Comparison of ENCODE assay signal across 13 cellular contexts in the genomic region with DNA sequence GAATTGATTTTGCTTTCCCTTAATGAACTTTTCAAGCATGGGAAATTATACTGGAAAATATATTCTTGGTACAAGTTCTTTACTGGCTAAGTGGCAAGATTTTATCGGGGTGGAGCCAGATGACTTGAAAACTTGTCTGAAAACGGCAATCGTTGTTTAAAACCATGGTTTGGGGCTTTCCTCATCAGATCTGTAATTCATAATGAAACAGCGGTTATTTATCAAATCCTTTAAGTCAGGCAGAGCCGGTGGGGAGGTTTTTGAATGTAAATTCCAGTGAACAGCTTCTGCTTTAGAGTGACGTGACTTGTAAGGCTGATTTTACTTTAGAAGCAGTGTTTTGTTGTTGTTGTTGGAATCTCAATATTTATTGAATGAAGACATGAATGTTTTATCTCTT. TPM values are rescaled to one million over a fixed set of nuclear protein-coding genes. Genes with fewer than 3 reads are reported as not detected.
DNase-seq lines count a peak whose midpoint lies in the region; FAIRE-seq and TF ChIP-seq lines count a peak whose summit lies in the region.
"Had no signal": no experiment of that assay in that cellular context is flagged by ENCODE, and none has a peak within 500 bp of the region (broad histone marks: within the 10 kb centered on the region; RNA-seq: fewer than 3 reads in every experiment).

No MANE protein-coding gene starts in this region.

- H3K27me3 ChIP-seq in WERI-Rb-1 (ENCODE audit: insufficient read depth, low read depth, severe bottlenecking), result no peaks in the 10 kb centered on the region
- H3K27me3 ChIP-seq: foreskin keratinocyte had no signal

- TF ChIP-seq CTCF in GM12865 (IDR thresholded peaks at IDR 0.05; ENCODE audit: insufficient read depth, low read depth, low read length, missing control alignments) (no peak), WERI-Rb-1 (IDR thresholded peaks at IDR 0.05; ENCODE audit: low read depth, low read length) (no peak)

- H3K9me3 ChIP-seq in WERI-Rb-1 (ENCODE audit: severe bottlenecking), result peaks cover 3% of the 10 kb centered on the region
- H3K9me3 ChIP-seq: psoas muscle had no signal

- TF ChIP-seq POLR2A in GM12891 (IDR thresholded peaks at IDR 0.05; ENCODE audit: low read depth, low read length), result no peak

- no peak for FAIRE-seq in GM12891 (lab: Jason Lieb, UNC)
- FAIRE-seq: urothelium cell line had no signal

- peaks cover 4% of the 10 kb centered on the region; the same call in 1 of the 2 replicates for H3K36me3 ChIP-seq in WERI-Rb-1

- DNase-seq in activated CD4-positive, CD25-positive, alpha-beta regulatory T cell treated with anti-CD3 and anti-CD28 coated beads, Interleukin-2, amount 50 U/mL, for 16 hours (ENCODE audit: low read depth, low spot score), result peak; percentile 9
- DNase-seq in activated CD4-positive, CD25-positive, alpha-beta regulatory T cell treated with anti-CD3 and anti-CD28 coated beads, Interleukin-2, amount 50 U/mL, for 72 hours, result no peak
- DNase-seq in GM12865 (ENCODE audit: low read depth) (peak; percentile 85), WERI-Rb-1 (no peak), midbrain (lab: John Stamatoyannopoulos, UW) (peak; percentile 23), GM12891 (ENCODE audit: insufficient read length, low spot score) (no peak), AG08395 (ENCODE audit: low spot score) (no peak), NCI-H748 treated with DMSO at 0.1 percent for 48 hours (lab: John Stamatoyannopoulos, UW) (no peak)
- DNase-seq: ACHN, cortex of kidney, foreskin keratinocyte, psoas muscle had no signal

- peak overlapping the region; percentile 15; the same call in 1 of the 2 replicates for H3K27ac ChIP-seq in WERI-Rb-1
- H3K27ac ChIP-seq: foreskin keratinocyte, psoas muscle had no signal

- H3K4me3 ChIP-seq in GM12865 (ENCODE audit: low read depth, low read length) (peak overlapping the region; percentile 77), WERI-Rb-1 (ENCODE audit: low read depth, low read length) (no peak overlapping the region)
- H3K4me3 ChIP-seq: psoas muscle had no signal

TF ChIP-seq in GM12891, 5 proteins besides CTCF, POLR2A, EP300 and RAD21:
- no peak for TF ChIP-seq POU2F2 (IDR thresholded peaks at IDR 0.05; ENCODE audit: low read depth, low read length)
- TF ChIP-seq POLR2AphosphoS5 (IDR thresholded peaks at IDR 0.05; ENCODE audit: low read depth, low read length), result no peak
- no peak for TF ChIP-seq TAF1 (IDR thresholded peaks at IDR 0.05; ENCODE audit: low read depth, low read length)
- TF ChIP-seq PAX5 (IDR thresholded peaks at IDR 0.05; ENCODE audit: insufficient read depth, low read length, severe bottlenecking), result no peak
- no peak for TF ChIP-seq SPI1 (IDR thresholded peaks at IDR 0.05; ENCODE audit: low read depth, low read length)

RNA-seq across cellular contexts. Expression of a gene that starts 2.6 kb away (rescaled TPM):
- polyA plus RNA-seq in GM12891 (2012; ENCODE audit: low read depth, missing spikeins), result 98.1 TPM

Comparison
In these comparisons a context has a peak if more than half of its experiments do, and no peak if none do; other contexts are left out.
1. DNase-seq: peak in activated CD4-positive, CD25-positive, alpha-beta regulatory T cell treated with anti-CD3 and anti-CD28 coated beads, Interleukin-2, amount 50 U/mL, for 16 hours (single experiment), GM12865 (single experiment) and midbrain (single experiment); none in activated CD4-positive, CD25-positive, alpha-beta regulatory T cell treated with anti-CD3 and anti-CD28 coated beads, Interleukin-2, amount 50 U/mL, for 72 hours (single experiment), WERI-Rb-1 (single experiment), GM12891 (single experiment), AG08395 (single experiment) and NCI-H748 treated with DMSO at 0.1 percent for 48 hours (single experiment).